In genomic region chr12:105102673-105103072, GRCh38 we compare ENCODE assay signal across 32 cellular contexts.
"Had no signal": no experiment of that assay in that cellular context is flagged by ENCODE, and none has a peak within 500 bp of the region (broad histone marks: within the 10 kb centered on the region; RNA-seq: fewer than 3 reads in every experiment).

No MANE protein-coding gene starts in this region.

- H3K9me3 Mint-ChIP-seq: activated B cell treated with CpG ODN at 0.5 μM for 24 hours; activated T-cell treated with anti-CD3 and anti-CD28 coated beads, Interleukin-2, amount 50 U/mL, for 4 hours; effector memory CD8-positive, alpha-beta T cell had no signal

- H3K27ac ChIP-seq: body of pancreas, esophagus muscularis mucosa, gastroesophageal sphincter, heart right ventricle, WERI-Rb-1 had no signal

- H3K9me3 ChIP-seq: body of pancreas, esophagus muscularis mucosa, gastroesophageal sphincter, heart right ventricle had no signal

- H3K27ac Mint-ChIP-seq: activated B cell treated with CpG ODN at 0.5 μM for 24 hours; activated CD8-positive, alpha-beta T cell treated with anti-CD3 and anti-CD28 coated beads for 36 hours; activated naive CD8-positive, alpha-beta T cell; activated T-helper 17 cell treated with anti-CD3 and anti-CD28 coated beads, Interleukin-2, amount 50 U/mL, for 72 hours; effector memory CD8-positive, alpha-beta T cell; T-helper 17 cell; T-helper 2 cell treated with Interferon-gamma antibody and Interleukin-4, amounts not matched to agents 5 μg/mL and 100 μg/mL, for 36 hours had no signal

- H3K27me3 Mint-ChIP-seq: activated B cell treated with CpG ODN at 0.5 μM for 24 hours had no signal

- ATAC-seq: activated CD4-positive, CD25-positive, alpha-beta regulatory T cell treated with anti-CD3 and anti-CD28 coated beads, Interleukin-2, amount 50 U/mL, for 24 hours; activated CD8-positive, alpha-beta T cell treated with anti-CD3 and anti-CD28 coated beads for 36 hours; activated T-cell treated with anti-CD3 and anti-CD28 coated beads, Interleukin-2, amount 50 U/mL, for 4 hours; activated T-helper 17 cell treated with anti-CD3 and anti-CD28 coated beads, Interleukin-2, amount 50 U/mL, for 72 hours; body of pancreas; effector memory CD8-positive, alpha-beta T cell; gastroesophageal sphincter; heart right ventricle; T-helper 17 cell had no signal

- H3K4me3 ChIP-seq: body of pancreas, esophagus muscularis mucosa, gastroesophageal sphincter, heart right ventricle had no signal

- FAIRE-seq: colon had no signal

- DNase-seq: activated B cell treated with CpG ODN at 0.5 μM for 24 hours; activated CD4-positive, alpha-beta T cell treated with anti-CD3 and anti-CD28 coated beads for 48 hours; activated CD4-positive, alpha-beta T cell treated with anti-CD3 and anti-CD28 coated beads, Interleukin-2, amount 50 U/mL, for 1 hour; activated CD4-positive, alpha-beta T cell treated with anti-CD3 and anti-CD28 coated beads, Interleukin-2, amount 50 U/mL, for 48 hours; activated CD8-positive, alpha-beta memory T cell treated with anti-CD3 and anti-CD28 coated beads for 24 hours; activated CD8-positive, alpha-beta T cell treated with anti-CD3 and anti-CD28 coated beads for 36 hours; activated effector memory CD4-positive, alpha-beta T cell treated with Interleukin-2 at 50 U/mL for 16 hours; activated gamma-delta T cell treated with Interleukin-2 at 50 U/mL for 16 hours; activated naive CD4-positive, alpha-beta T cell treated with anti-CD3 and anti-CD28 coated beads, Interleukin-2, amount 50 U/mL, for 16 hours; activated naive CD4-positive, alpha-beta T cell treated with Interleukin-2 at 50 U/mL for 16 hours; activated T-cell treated with anti-CD3 and anti-CD28 coated beads, Interleukin-2, amount 50 U/mL, for 4 hours; amygdala; aorta; body of pancreas; caudate nucleus; cortex of kidney; dermis blood vessel endothelial cell; effector CD4-positive, alpha-beta T cell; effector memory CD8-positive, alpha-beta T cell; erythroblast; foreskin melanocyte; heart right ventricle; T-helper 17 cell; T1000; WERI-Rb-1 had no signal

- H3K4me3 Mint-ChIP-seq: activated B cell treated with CpG ODN at 0.5 μM for 24 hours; activated CD8-positive, alpha-beta T cell treated with anti-CD3 and anti-CD28 coated beads for 36 hours; activated naive CD8-positive, alpha-beta T cell; activated T-cell treated with anti-CD3 and anti-CD28 coated beads, Interleukin-2, amount 50 U/mL, for 4 hours; activated T-helper 17 cell treated with anti-CD3 and anti-CD28 coated beads, Interleukin-2, amount 50 U/mL, for 72 hours; effector memory CD8-positive, alpha-beta T cell; T-helper 17 cell; T-helper 2 cell treated with Interferon-gamma antibody and Interleukin-4, amounts not matched to agents 5 μg/mL and 100 μg/mL, for 36 hours had no signal

- H3K36me3 ChIP-seq: esophagus muscularis mucosa, gastroesophageal sphincter, heart right ventricle, WERI-Rb-1 had no signal

- H3K4me1 Mint-ChIP-seq: activated T-helper 17 cell treated with anti-CD3 and anti-CD28 coated beads, Interleukin-2, amount 50 U/mL, for 72 hours had no signal

- H3K27me3 ChIP-seq: body of pancreas, esophagus muscularis mucosa, gastroesophageal sphincter had no signal
